ENCODE assay signal across 12 cellular contexts in genomic region chr7:111076205-111076604, GRCh38. TPM values are rescaled to one million over a fixed set of nuclear protein-coding genes. Genes with fewer than 3 reads are reported as not detected.
A peak's percentile ranks its signal among the peaks of the same experiment; 100 is the strongest.
DNase-seq lines count a peak whose midpoint lies in the region; ATAC-seq, FAIRE-seq and TF ChIP-seq lines count a peak whose summit lies in the region.
"Had no signal": no experiment of that assay in that cellular context is flagged by ENCODE, and none has a peak within 500 bp of the region (broad histone marks: within the 10 kb centered on the region; RNA-seq: fewer than 3 reads in every experiment).

No MANE protein-coding gene starts in this region.

- peaks cover 25% of the 10 kb centered on the region for H3K4me1 ChIP-seq in A673 (ENCODE audit: insufficient read depth, low read length, poor library complexity, severe bottlenecking)

- no peak overlapping the region for H3K27ac ChIP-seq in A673 (ENCODE audit: low read depth, low read length, poor library complexity, severe bottlenecking)
- H3K27ac ChIP-seq: BLaER1 treated with 17β-estradiol and CSF1 and Interleukin-3, amounts not matched to agents 10 nM and 100 nM; epithelial cell of prostate had no signal

- peaks cover 7% of the 10 kb centered on the region for H3K9me3 Mint-ChIP-seq in natural killer cell treated with Interleukin-12 subunit alpha and Interleukin-12 subunit beta and Interleukin-15 and Interleukin-18, amount 100 ng/mL, for 72 hours
- peaks cover 5 to 6% of the 10 kb centered on the region in 2 donors for H3K9me3 Mint-ChIP-seq in natural killer cell
- peaks cover 3% of the 10 kb centered on the region for H3K9me3 Mint-ChIP-seq in activated CD4-positive, alpha-beta memory T cell treated with anti-CD3 and anti-CD28 coated beads, Interleukin-2, amount 10 ng/mL, durations not matched to agents 7 days and 5 days

- H3K36me3 Mint-ChIP-seq in natural killer cell treated with Interleukin-12 subunit alpha and Interleukin-12 subunit beta and Interleukin-15 and Interleukin-18, amount 100 ng/mL, for 72 hours, result peaks cover 13% of the 10 kb centered on the region
- H3K36me3 Mint-ChIP-seq in natural killer cell, result no peaks in the 10 kb centered on the region
- H3K36me3 Mint-ChIP-seq in activated CD4-positive, alpha-beta memory T cell treated with anti-CD3 and anti-CD28 coated beads, Interleukin-2, amount 10 ng/mL, durations not matched to agents 7 days and 5 days (ENCODE audit: low read depth), result peaks cover 15% of the 10 kb centered on the region

- peak; percentile 43 to 75 for ATAC-seq in natural killer cell treated with Interleukin-12 subunit alpha and Interleukin-12 subunit beta and Interleukin-15 and Interleukin-18, amount 100 ng/mL, for 72 hours
- ATAC-seq in natural killer cell, result no peak

- H3K27ac Mint-ChIP-seq in natural killer cell treated with Interleukin-12 subunit alpha and Interleukin-12 subunit beta and Interleukin-15 and Interleukin-18, amount 100 ng/mL, for 72 hours, result peak overlapping the region; percentile 40 to 72
- no peak overlapping the region for H3K27ac Mint-ChIP-seq in natural killer cell
- H3K27ac Mint-ChIP-seq in activated CD4-positive, alpha-beta memory T cell treated with anti-CD3 and anti-CD28 coated beads, Interleukin-2, amount 10 ng/mL, durations not matched to agents 7 days and 5 days, result peak overlapping the region; percentile 67

- H3K27me3 ChIP-seq in A673 (replicated peaks; ENCODE audit: insufficient read depth, low read depth, low read length, poor library complexity), result no peaks in the 10 kb centered on the region
- H3K27me3 ChIP-seq: BLaER1 treated with 17β-estradiol and CSF1 and Interleukin-3, amounts not matched to agents 10 nM and 100 nM had no signal

- TF ChIP-seq CTCF in natural killer cell (IDR thresholded peaks at IDR 0.05) (no peak), fibroblast of pulmonary artery (IDR thresholded peaks at IDR 0.05; ENCODE audit: low read length, missing control alignments) (no peak), A673 (conservative IDR thresholded peaks at IDR 0.05; ENCODE audit: low read depth, low read length) (no peak)

- no TSS peak for BruUV-seq in A673 (replicated peaks; lab: Mats Ljungman, UMichigan)

- FAIRE-seq in urothelium cell line (lab: Jason Lieb, UNC), result no peak

- no peak overlapping the region for H3K4me3 ChIP-seq in fibroblast of pulmonary artery (replicated peaks; ENCODE audit: low read depth, low read length)
- H3K4me3 ChIP-seq in A673 (ENCODE audit: low read depth, low read length, poor library complexity, severe bottlenecking), result no peak overlapping the region
- H3K4me3 ChIP-seq: BLaER1 treated with 17β-estradiol and CSF1 and Interleukin-3, amounts not matched to agents 10 nM and 100 nM had no signal

- H3K4me3 Mint-ChIP-seq in natural killer cell treated with Interleukin-12 subunit alpha and Interleukin-12 subunit beta and Interleukin-15 and Interleukin-18, amount 100 ng/mL, for 72 hours, result peak overlapping the region; percentile 49
- no peak overlapping the region for H3K4me3 Mint-ChIP-seq in natural killer cell
- H3K4me3 Mint-ChIP-seq in activated CD4-positive, alpha-beta memory T cell treated with anti-CD3 and anti-CD28 coated beads, Interleukin-2, amount 10 ng/mL, durations not matched to agents 7 days and 5 days, result no peak overlapping the region

- intact Hi-C loops in natural killer cell (cut with micrococcal nuclease), result no loop called here
- intact Hi-C loops in A673 (cut with micrococcal nuclease; ENCODE audit: unreplicated experiment), result no loop called here

- H3K4me1 Mint-ChIP-seq in natural killer cell treated with Interleukin-12 subunit alpha and Interleukin-12 subunit beta and Interleukin-15 and Interleukin-18, amount 100 ng/mL, for 72 hours (ENCODE audit: low read depth in 2 of 2), result peaks cover 19 to 36% of the 10 kb centered on the region in 2 donors
- no peaks in the 10 kb centered on the region for H3K4me1 Mint-ChIP-seq in natural killer cell
- H3K4me1 Mint-ChIP-seq in activated CD4-positive, alpha-beta memory T cell treated with anti-CD3 and anti-CD28 coated beads, Interleukin-2, amount 10 ng/mL, durations not matched to agents 7 days and 5 days, result peaks cover 66% of the 10 kb centered on the region

- CTCF ChIA-PET in activated CD4-positive, alpha-beta memory T cell treated with anti-CD3 and anti-CD28 coated beads, Interleukin-2, amount 10 ng/mL, durations not matched to agents 7 days and 5 days (lab: Charles Lee), result interaction anchor here (0.9 to 1.5 kb wide), 5 partner anchors 11 to 50 kb away, joined by 3 to 4 read pairs (median 3); partner anchors contain the start of gene LRRN3
- CTCF ChIA-PET in A673 (lab: Charles Lee), result no interaction called here

- H3K27me3 Mint-ChIP-seq in natural killer cell treated with Interleukin-12 subunit alpha and Interleukin-12 subunit beta and Interleukin-15 and Interleukin-18, amount 100 ng/mL, for 72 hours, result no peaks in the 10 kb centered on the region
- no peaks in the 10 kb centered on the region for H3K27me3 Mint-ChIP-seq in natural killer cell (ENCODE audit: low read depth in 2 of 2)
- no peaks in the 10 kb centered on the region for H3K27me3 Mint-ChIP-seq in activated CD4-positive, alpha-beta memory T cell treated with anti-CD3 and anti-CD28 coated beads, Interleukin-2, amount 10 ng/mL, durations not matched to agents 7 days and 5 days

- no peaks in the 10 kb centered on the region for H3K36me3 ChIP-seq in A673 (ENCODE audit: insufficient read depth, low read length, poor library complexity, severe bottlenecking)
- H3K36me3 ChIP-seq: BLaER1 treated with 17β-estradiol and CSF1 and Interleukin-3, amounts not matched to agents 10 nM and 100 nM had no signal

- DNase-seq in natural killer cell treated with Interleukin-12 subunit alpha and Interleukin-12 subunit beta and Interleukin-15 and Interleukin-18, amount 100 ng/mL, for 72 hours (ENCODE audit: low spot score), result no peak
- DNase-seq in natural killer cell, result no peak
- peak; percentile 48 for DNase-seq in activated CD4-positive, alpha-beta memory T cell treated with anti-CD3 and anti-CD28 coated beads, Interleukin-2, amount 10 ng/mL, durations not matched to agents 7 days and 5 days
- DNase-seq in fibroblast of pulmonary artery (ENCODE audit: low read depth), result peak; percentile 26
- peak; percentile 77 for DNase-seq in urothelium cell line (ENCODE audit: low spot score)
- no peak for DNase-seq in A673 (ENCODE audit: low spot score)
- no peak for DNase-seq in anterior cingulate cortex (lab: John Stamatoyannopoulos, UW)
- no peak for DNase-seq in C1 segment of cervical spinal cord (lab: John Stamatoyannopoulos, UW)
- DNase-seq: aorta, H7 had no signal

- POLR2A ChIA-PET in activated CD4-positive, alpha-beta memory T cell treated with anti-CD3 and anti-CD28 coated beads, Interleukin-2, amount 10 ng/mL, durations not matched to agents 7 days and 5 days (lab: Charles Lee), result interaction anchor here (0.8 to 1.8 kb wide), 7 partner anchors 10 to 65 kb away, joined by 3 to 7 read pairs (median 4); no protein-coding TSS in a partner anchor
- POLR2A ChIA-PET in A673 (lab: Charles Lee; ENCODE audit: low non-redundant PET), result no interaction called here

- no peaks in the 10 kb centered on the region for H3K9me3 ChIP-seq in A673 (ENCODE audit: low read depth, low read length, poor library complexity, severe bottlenecking)
- H3K9me3 ChIP-seq: BLaER1 treated with 17β-estradiol and CSF1 and Interleukin-3, amounts not matched to agents 10 nM and 100 nM had no signal

RNA-seq across cellular contexts. Expression of gene LRRN3, which starts 14.7 kb away (rescaled TPM):
- total RNA-seq in natural killer cell treated with Interleukin-12 subunit alpha and Interleukin-12 subunit beta and Interleukin-15 and Interleukin-18, amount 100 ng/mL, for 72 hours, result 1 to 10 TPM; 1.4 to 4.6 TPM
- total RNA-seq in natural killer cell (under 1 TPM in 2 of 3 donors, not detected in 1; 0.27 to 0.90 TPM), A673 (2021) (not detected in 2 replicates)
- 10 to 100 TPM; 18.0 to 19.2 TPM for total RNA-seq in activated CD4-positive, alpha-beta memory T cell treated with anti-CD3 and anti-CD28 coated beads, Interleukin-2, amount 10 ng/mL, durations not matched to agents 7 days and 5 days

Comparison
In these comparisons a context has a peak if more than half of its experiments do, and no peak if none do; other contexts are left out.
1. ATAC-seq: peak in natural killer cell treated with Interleukin-12 subunit alpha and Interleukin-12 subunit beta and Interleukin-15 and Interleukin-18, amount 100 ng/mL, for 72 hours (2 of 2); none in natural killer cell (0 of 3).
2. H3K27ac Mint-ChIP-seq: peak in natural killer cell treated with Interleukin-12 subunit alpha and Interleukin-12 subunit beta and Interleukin-15 and Interleukin-18, amount 100 ng/mL, for 72 hours (2 of 2) and activated CD4-positive, alpha-beta memory T cell treated with anti-CD3 and anti-CD28 coated beads, Interleukin-2, amount 10 ng/mL, durations not matched to agents 7 days and 5 days (single experiment); none in natural killer cell (0 of 2).
3. DNase-seq: peak in activated CD4-positive, alpha-beta memory T cell treated with anti-CD3 and anti-CD28 coated beads, Interleukin-2, amount 10 ng/mL, durations not matched to agents 7 days and 5 days (single experiment), fibroblast of pulmonary artery (single experiment) and urothelium cell line (single experiment); none in natural killer cell treated with Interleukin-12 subunit alpha and Interleukin-12 subunit beta and Interleukin-15 and Interleukin-18, amount 100 ng/mL, for 72 hours (single experiment), natural killer cell (single experiment), A673 (single experiment), anterior cingulate cortex (0 of 58) and C1 segment of cervical spinal cord (0 of 14).